Comparison of ENCODE assay signal across 1 cellular context in genomic region chr2:215833531-215834162, GRCh38.
A peak's percentile ranks its signal among the peaks of the same experiment; 100 is the strongest.
TF ChIP-seq lines count a peak whose summit lies in the region.

No MANE protein-coding gene starts in this region.

TF ChIP-seq in HepG2, 621 proteins besides CTCF, POLR2A, EP300 and RAD21 (continued from another document and continues in another):
- no peak for TF ChIP-seq ZNF724P (CRISPR knock-in tag; IDR thresholded peaks at IDR 0.05; ENCODE audit: borderline replicate concordance)
- TF ChIP-seq ZNF577 (CRISPR knock-in tag; IDR thresholded peaks at IDR 0.05; ENCODE audit: borderline replicate concordance, low read depth): no peak
- TF ChIP-seq, protein P1, sequence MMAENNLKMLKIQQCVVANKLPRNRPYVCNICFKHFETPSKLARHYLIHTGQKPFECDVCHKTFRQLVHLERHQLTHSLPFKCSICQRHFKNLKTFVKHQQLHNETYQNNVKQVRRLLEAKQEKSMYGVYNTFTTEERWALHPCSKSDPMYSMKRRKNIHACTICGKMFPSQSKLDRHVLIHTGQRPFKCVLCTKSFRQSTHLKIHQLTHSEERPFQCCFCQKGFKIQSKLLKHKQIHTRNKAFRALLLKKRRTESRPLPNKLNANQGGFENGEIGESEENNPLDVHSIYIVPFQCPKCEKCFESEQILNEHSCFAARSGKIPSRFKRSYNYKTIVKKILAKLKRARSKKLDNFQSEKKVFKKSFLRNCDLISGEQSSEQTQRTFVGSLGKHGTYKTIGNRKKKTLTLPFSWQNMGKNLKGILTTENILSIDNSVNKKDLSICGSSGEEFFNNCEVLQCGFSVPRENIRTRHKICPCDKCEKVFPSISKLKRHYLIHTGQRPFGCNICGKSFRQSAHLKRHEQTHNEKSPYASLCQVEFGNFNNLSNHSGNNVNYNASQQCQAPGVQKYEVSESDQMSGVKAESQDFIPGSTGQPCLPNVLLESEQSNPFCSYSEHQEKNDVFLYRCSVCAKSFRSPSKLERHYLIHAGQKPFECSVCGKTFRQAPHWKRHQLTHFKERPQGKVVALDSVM (CRISPR knock-in tag; IDR thresholded peaks at IDR 0.05): peak; percentile 45; the same call in 1 of the 2 replicates
- no peak for TF ChIP-seq GTF2F1 (IDR thresholded peaks at IDR 0.05; ENCODE audit: low read length)
- no peak for TF ChIP-seq MAZ (IDR thresholded peaks at IDR 0.05; ENCODE audit: borderline replicate concordance, low read depth, low read length)
- 0 out of 2 replicates have a peak, but pooled peaks have one; percentile 36 for TF ChIP-seq MAZ (CRISPR knock-in tag; IDR thresholded peaks at IDR 0.05; ENCODE audit: low read depth)
- TF ChIP-seq HNRNPH1 (optimal IDR thresholded peaks at IDR 0.05; ENCODE audit: low read depth, low read length): no peak
- peak; percentile 98 for TF ChIP-seq CEBPG (CRISPR knock-in tag; IDR thresholded peaks at IDR 0.05)
- TF ChIP-seq CHCHD3 (CRISPR knock-in tag; IDR thresholded peaks at IDR 0.05): no peak
- TF ChIP-seq, protein P2, sequence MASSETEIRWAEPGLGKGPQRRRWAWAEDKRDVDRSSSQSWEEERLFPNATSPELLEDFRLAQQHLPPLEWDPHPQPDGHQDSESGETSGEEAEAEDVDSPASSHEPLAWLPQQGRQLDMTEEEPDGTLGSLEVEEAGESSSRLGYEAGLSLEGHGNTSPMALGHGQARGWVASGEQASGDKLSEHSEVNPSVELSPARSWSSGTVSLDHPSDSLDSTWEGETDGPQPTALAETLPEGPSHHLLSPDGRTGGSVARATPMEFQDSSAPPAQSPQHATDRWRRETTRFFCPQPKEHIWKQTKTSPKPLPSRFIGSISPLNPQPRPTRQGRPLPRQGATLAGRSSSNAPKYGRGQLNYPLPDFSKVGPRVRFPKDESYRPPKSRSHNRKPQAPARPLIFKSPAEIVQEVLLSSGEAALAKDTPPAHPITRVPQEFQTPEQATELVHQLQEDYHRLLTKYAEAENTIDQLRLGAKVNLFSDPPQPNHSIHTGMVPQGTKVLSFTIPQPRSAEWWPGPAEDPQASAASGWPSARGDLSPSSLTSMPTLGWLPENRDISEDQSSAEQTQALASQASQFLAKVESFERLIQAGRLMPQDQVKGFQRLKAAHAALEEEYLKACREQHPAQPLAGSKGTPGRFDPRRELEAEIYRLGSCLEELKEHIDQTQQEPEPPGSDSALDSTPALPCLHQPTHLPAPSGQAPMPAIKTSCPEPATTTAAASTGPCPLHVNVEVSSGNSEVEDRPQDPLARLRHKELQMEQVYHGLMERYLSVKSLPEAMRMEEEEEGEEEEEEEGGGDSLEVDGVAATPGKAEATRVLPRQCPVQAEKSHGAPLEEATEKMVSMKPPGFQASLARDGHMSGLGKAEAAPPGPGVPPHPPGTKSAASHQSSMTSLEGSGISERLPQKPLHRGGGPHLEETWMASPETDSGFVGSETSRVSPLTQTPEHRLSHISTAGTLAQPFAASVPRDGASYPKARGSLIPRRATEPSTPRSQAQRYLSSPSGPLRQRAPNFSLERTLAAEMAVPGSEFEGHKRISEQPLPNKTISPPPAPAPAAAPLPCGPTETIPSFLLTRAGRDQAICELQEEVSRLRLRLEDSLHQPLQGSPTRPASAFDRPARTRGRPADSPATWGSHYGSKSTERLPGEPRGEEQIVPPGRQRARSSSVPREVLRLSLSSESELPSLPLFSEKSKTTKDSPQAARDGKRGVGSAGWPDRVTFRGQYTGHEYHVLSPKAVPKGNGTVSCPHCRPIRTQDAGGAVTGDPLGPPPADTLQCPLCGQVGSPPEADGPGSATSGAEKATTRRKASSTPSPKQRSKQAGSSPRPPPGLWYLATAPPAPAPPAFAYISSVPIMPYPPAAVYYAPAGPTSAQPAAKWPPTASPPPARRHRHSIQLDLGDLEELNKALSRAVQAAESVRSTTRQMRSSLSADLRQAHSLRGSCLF (CRISPR knock-in tag; IDR thresholded peaks at IDR 0.05; ENCODE audit: borderline replicate concordance): no peak
- TF ChIP-seq YEATS4 (CRISPR knock-in tag; IDR thresholded peaks at IDR 0.05; ENCODE audit: borderline replicate concordance): peak; percentile 51; the same call in 1 of the 2 replicates
- TF ChIP-seq SIN3B (IDR thresholded peaks at IDR 0.05; ENCODE audit: low read length): no peak
- TF ChIP-seq, protein P3, sequence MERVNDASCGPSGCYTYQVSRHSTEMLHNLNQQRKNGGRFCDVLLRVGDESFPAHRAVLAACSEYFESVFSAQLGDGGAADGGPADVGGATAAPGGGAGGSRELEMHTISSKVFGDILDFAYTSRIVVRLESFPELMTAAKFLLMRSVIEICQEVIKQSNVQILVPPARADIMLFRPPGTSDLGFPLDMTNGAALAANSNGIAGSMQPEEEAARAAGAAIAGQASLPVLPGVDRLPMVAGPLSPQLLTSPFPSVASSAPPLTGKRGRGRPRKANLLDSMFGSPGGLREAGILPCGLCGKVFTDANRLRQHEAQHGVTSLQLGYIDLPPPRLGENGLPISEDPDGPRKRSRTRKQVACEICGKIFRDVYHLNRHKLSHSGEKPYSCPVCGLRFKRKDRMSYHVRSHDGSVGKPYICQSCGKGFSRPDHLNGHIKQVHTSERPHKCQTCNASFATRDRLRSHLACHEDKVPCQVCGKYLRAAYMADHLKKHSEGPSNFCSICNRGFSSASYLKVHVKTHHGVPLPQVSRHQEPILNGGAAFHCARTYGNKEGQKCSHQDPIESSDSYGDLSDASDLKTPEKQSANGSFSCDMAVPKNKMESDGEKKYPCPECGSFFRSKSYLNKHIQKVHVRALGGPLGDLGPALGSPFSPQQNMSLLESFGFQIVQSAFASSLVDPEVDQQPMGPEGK (CRISPR knock-in tag; IDR thresholded peaks at IDR 0.05): peak; percentile 46; the same call in 1 of the 2 replicates
- 0 out of 2 replicates have a peak, but pooled peaks have one; percentile 64 for TF ChIP-seq SMARCC2 (IDR thresholded peaks at IDR 0.05)
- peak; percentile 75; the same call in 1 of the 2 replicates for TF ChIP-seq ZMAT3 (CRISPR knock-in tag; conservative IDR thresholded peaks at IDR 0.05)
- TF ChIP-seq NR2F6 (IDR thresholded peaks at IDR 0.05): peak; percentile 83
- TF ChIP-seq NR2F6 (CRISPR knock-in tag; IDR thresholded peaks at IDR 0.05): peak; percentile 87
- TF ChIP-seq ZNF83 (CRISPR knock-in tag; IDR thresholded peaks at IDR 0.05; ENCODE audit: borderline replicate concordance): no peak
- TF ChIP-seq, protein P4, sequence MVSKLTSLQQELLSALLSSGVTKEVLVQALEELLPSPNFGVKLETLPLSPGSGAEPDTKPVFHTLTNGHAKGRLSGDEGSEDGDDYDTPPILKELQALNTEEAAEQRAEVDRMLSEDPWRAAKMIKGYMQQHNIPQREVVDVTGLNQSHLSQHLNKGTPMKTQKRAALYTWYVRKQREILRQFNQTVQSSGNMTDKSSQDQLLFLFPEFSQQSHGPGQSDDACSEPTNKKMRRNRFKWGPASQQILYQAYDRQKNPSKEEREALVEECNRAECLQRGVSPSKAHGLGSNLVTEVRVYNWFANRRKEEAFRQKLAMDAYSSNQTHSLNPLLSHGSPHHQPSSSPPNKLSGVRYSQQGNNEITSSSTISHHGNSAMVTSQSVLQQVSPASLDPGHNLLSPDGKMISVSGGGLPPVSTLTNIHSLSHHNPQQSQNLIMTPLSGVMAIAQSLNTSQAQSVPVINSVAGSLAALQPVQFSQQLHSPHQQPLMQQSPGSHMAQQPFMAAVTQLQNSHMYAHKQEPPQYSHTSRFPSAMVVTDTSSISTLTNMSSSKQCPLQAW (CRISPR knock-in tag; IDR thresholded peaks at IDR 0.05): no peak
- TF ChIP-seq PRMT3 (CRISPR knock-in tag; IDR thresholded peaks at IDR 0.05; ENCODE audit: borderline replicate concordance, low read depth): no peak
- TF ChIP-seq, protein P5, sequence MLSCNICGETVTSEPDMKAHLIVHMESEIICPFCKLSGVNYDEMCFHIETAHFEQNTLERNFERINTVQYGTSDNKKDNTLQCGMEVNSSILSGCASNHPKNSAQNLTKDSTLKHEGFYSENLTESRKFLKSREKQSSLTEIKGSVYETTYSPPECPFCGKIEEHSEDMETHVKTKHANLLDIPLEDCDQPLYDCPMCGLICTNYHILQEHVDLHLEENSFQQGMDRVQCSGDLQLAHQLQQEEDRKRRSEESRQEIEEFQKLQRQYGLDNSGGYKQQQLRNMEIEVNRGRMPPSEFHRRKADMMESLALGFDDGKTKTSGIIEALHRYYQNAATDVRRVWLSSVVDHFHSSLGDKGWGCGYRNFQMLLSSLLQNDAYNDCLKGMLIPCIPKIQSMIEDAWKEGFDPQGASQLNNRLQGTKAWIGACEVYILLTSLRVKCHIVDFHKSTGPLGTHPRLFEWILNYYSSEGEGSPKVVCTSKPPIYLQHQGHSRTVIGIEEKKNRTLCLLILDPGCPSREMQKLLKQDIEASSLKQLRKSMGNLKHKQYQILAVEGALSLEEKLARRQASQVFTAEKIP (CRISPR knock-in tag; IDR thresholded peaks at IDR 0.05; ENCODE audit: borderline replicate concordance): no peak
- TF ChIP-seq, protein P6, sequence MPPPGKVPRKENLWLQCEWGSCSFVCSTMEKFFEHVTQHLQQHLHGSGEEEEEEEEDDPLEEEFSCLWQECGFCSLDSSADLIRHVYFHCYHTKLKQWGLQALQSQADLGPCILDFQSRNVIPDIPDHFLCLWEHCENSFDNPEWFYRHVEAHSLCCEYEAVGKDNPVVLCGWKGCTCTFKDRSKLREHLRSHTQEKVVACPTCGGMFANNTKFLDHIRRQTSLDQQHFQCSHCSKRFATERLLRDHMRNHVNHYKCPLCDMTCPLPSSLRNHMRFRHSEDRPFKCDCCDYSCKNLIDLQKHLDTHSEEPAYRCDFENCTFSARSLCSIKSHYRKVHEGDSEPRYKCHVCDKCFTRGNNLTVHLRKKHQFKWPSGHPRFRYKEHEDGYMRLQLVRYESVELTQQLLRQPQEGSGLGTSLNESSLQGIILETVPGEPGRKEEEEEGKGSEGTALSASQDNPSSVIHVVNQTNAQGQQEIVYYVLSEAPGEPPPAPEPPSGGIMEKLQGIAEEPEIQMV (CRISPR knock-in tag; IDR thresholded peaks at IDR 0.05; ENCODE audit: low read depth): no peak; the same call in 1 of the 2 replicates
- 0 out of 2 replicates have a peak, but pooled peaks have one; percentile 60 for TF ChIP-seq ZNF292 (CRISPR knock-in tag; IDR thresholded peaks at IDR 0.05; ENCODE audit: borderline replicate concordance, low read depth)
- peak; percentile 81; the same call in 1 of the 2 replicates for TF ChIP-seq ZNF749 (CRISPR knock-in tag; IDR thresholded peaks at IDR 0.05; ENCODE audit: borderline replicate concordance)
- no peak for TF ChIP-seq ZFY (CRISPR knock-in tag; IDR thresholded peaks at IDR 0.05)
- TF ChIP-seq, protein P7, sequence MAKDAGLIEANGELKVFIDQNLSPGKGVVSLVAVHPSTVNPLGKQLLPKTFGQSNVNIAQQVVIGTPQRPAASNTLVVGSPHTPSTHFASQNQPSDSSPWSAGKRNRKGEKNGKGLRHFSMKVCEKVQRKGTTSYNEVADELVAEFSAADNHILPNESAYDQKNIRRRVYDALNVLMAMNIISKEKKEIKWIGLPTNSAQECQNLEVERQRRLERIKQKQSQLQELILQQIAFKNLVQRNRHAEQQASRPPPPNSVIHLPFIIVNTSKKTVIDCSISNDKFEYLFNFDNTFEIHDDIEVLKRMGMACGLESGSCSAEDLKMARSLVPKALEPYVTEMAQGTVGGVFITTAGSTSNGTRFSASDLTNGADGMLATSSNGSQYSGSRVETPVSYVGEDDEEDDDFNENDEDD (CRISPR knock-in tag; IDR thresholded peaks at IDR 0.05; ENCODE audit: borderline replicate concordance): peak; percentile 59; the same call in 1 of the 2 replicates
- no peak for TF ChIP-seq ZNF773 (CRISPR knock-in tag; IDR thresholded peaks at IDR 0.05; ENCODE audit: borderline replicate concordance)
- TF ChIP-seq HES4 (CRISPR knock-in tag; IDR thresholded peaks at IDR 0.05; ENCODE audit: borderline replicate concordance): no peak
- TF ChIP-seq JUN (CRISPR knock-in tag; IDR thresholded peaks at IDR 0.05): peak; percentile 65; the same call in 1 of the 2 replicates
- no peak for TF ChIP-seq ATAD3A (CRISPR knock-in tag; IDR thresholded peaks at IDR 0.05)
- TF ChIP-seq ZNF576 (CRISPR knock-in tag; IDR thresholded peaks at IDR 0.05): no peak
- TF ChIP-seq GATAD1 (CRISPR knock-in tag; IDR thresholded peaks at IDR 0.05): no peak; the same call in 1 of the 2 replicates
- no peak for TF ChIP-seq ZBTB7B (CRISPR knock-in tag; IDR thresholded peaks at IDR 0.05)
- TF ChIP-seq RERE (CRISPR knock-in tag; IDR thresholded peaks at IDR 0.05; ENCODE audit: low read depth): peak; percentile 90
- peak; percentile 88 for TF ChIP-seq ARNTL (CRISPR knock-in tag; IDR thresholded peaks at IDR 0.05)
- no peak for TF ChIP-seq NRL (CRISPR knock-in tag; IDR thresholded peaks at IDR 0.05; ENCODE audit: borderline replicate concordance)
